In the genomic region with DNA sequence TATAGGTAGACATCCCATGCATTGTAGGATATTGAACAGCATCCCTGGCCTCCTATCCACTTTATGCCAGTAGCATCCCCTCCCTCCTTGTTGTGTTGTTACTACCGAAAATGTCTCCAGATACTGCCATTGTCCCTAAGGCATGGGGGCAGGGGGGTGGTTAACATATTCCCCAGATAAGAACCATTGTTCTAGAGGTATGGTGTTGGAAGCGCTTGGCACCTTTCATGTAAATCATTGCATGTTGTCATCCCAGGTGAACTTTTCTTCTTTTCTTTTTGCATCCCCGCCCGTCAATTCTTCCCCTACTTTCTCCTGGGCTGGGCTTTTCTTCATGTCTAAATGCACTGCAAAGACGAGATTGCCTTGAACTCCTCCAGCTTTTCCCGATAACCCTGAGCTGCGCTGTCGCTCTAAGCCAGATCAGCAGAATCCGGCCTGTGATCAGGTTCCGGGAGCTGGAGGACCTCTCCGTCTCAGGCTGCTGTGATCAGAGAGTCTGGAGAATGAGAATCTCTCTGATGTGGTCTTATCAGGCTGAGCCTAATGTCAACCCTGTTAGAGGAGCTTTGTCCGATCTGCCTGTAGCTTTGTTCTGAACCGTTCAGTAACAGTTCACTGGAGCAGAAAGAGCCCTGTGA, we compare ENCODE assay signal across 28 cellular contexts.
"Had no signal": no experiment of that assay in that cellular context is flagged by ENCODE, and none has a peak within 500 bp of the region (broad histone marks: within the 10 kb centered on the region; RNA-seq: fewer than 3 reads in every experiment).

No MANE protein-coding gene starts in this region.

- H3K9me3 Mint-ChIP-seq: mesothelial cell of epicardium had no signal

- H3K27ac ChIP-seq: breast epithelium, epithelial cell of prostate, esophagus squamous epithelium, neutrophil, right lobe of liver, thoracic aorta had no signal

- H3K4me3 ChIP-seq: breast epithelium, esophagus squamous epithelium, right lobe of liver, thoracic aorta had no signal

- H3K27me3 ChIP-seq: breast epithelium, esophagus squamous epithelium, neutrophil, right lobe of liver had no signal

- H3K36me3 ChIP-seq: breast epithelium, esophagus squamous epithelium, neutrophil, right lobe of liver, thoracic aorta had no signal

- FAIRE-seq: astrocyte, colon, endometrium, frontal cortex, urothelium cell line had no signal

- H3K4me1 ChIP-seq: breast epithelium, esophagus squamous epithelium, right lobe of liver had no signal

- H3K9me3 ChIP-seq: esophagus squamous epithelium, neutrophil, right lobe of liver, thoracic aorta had no signal

- H3K36me3 Mint-ChIP-seq: activated naive CD4-positive, alpha-beta T cell treated with anti-CD3 and anti-CD28 coated beads, Interleukin-2, amount 10 ng/mL, durations not matched to agents 7 days and 5 days; activated naive CD8-positive, alpha-beta T cell treated with anti-CD3 and anti-CD28 coated beads, Interleukin-2, amount 10 ng/mL, durations not matched to agents 7 days and 5 days; mesothelial cell of epicardium; stimulated activated effector memory CD8-positive, alpha-beta T cell treated with anti-CD3 and anti-CD28 coated beads, Interleukin-12 subunit alpha, Interleukin-12 subunit beta, amount 100 ng/mL, for 72 hours had no signal

- H3K4me3 Mint-ChIP-seq: activated naive CD4-positive, alpha-beta T cell treated with anti-CD3 and anti-CD28 coated beads, Interleukin-2, amount 10 ng/mL, durations not matched to agents 7 days and 5 days; activated naive CD8-positive, alpha-beta T cell treated with anti-CD3 and anti-CD28 coated beads, Interleukin-2, amount 10 ng/mL, durations not matched to agents 7 days and 5 days; activated T-helper 1 cell treated with anti-CD3 and anti-CD28 coated beads, Interleukin-12 subunit alpha, Interleukin-12 subunit beta, Interleukin-2, Interleukin-4 antibody, amounts not matched to agents 30 ng/mL and 10 ng/mL and 1 ng/mL, durations not matched to agents 14 hours and 24 hours and 36 hours; central memory CD8-positive, alpha-beta T cell; mesothelial cell of epicardium; naive thymus-derived CD4-positive, alpha-beta T cell; stimulated activated effector memory CD8-positive, alpha-beta T cell treated with anti-CD3 and anti-CD28 coated beads, Interleukin-12 subunit alpha, Interleukin-12 subunit beta, amount 100 ng/mL, for 72 hours; stimulated activated naive CD8-positive, alpha-beta T cell treated with anti-CD3 and anti-CD28 coated beads, Interleukin-15, Interleukin-2, amounts not matched to agents 100 ng/mL and 50 ng/mL, for 24 hours had no signal

- DNase-seq: activated CD4-positive, alpha-beta T cell treated with anti-CD3 and anti-CD28 coated beads for 4 hours; activated CD4-positive, alpha-beta T cell treated with anti-CD3 and anti-CD28 coated beads, Interleukin-2, amount 50 U/mL, for 4 hours; activated gamma-delta T cell; activated naive CD4-positive, alpha-beta T cell treated with anti-CD3 and anti-CD28 coated beads, Interleukin-2, amount 10 ng/mL, durations not matched to agents 7 days and 5 days; activated naive CD8-positive, alpha-beta T cell treated with anti-CD3 and anti-CD28 coated beads, Interleukin-2, amount 10 ng/mL, durations not matched to agents 7 days and 5 days; dermis blood vessel endothelial cell; effector CD4-positive, alpha-beta T cell; esophagus squamous epithelium; mammary epithelial cell; naive thymus-derived CD4-positive, alpha-beta T cell; right lobe of liver; stimulated activated CD4-positive, alpha-beta T cell treated with anti-CD3 and anti-CD28 coated beads, Interleukin-12 subunit alpha, Interleukin-12 subunit beta, amount 100 ng/mL, for 4 hours; stimulated activated CD4-positive, alpha-beta T cell treated with anti-CD3 and anti-CD28 coated beads, Interleukin-4, amount 100 ng/mL, for 24 hours; trophoblast cell had no signal

- H3K27ac Mint-ChIP-seq: activated naive CD4-positive, alpha-beta T cell treated with anti-CD3 and anti-CD28 coated beads, Interleukin-2, amount 10 ng/mL, durations not matched to agents 7 days and 5 days; activated naive CD8-positive, alpha-beta T cell treated with anti-CD3 and anti-CD28 coated beads, Interleukin-2, amount 10 ng/mL, durations not matched to agents 7 days and 5 days; activated T-helper 1 cell treated with anti-CD3 and anti-CD28 coated beads, Interleukin-12 subunit alpha, Interleukin-12 subunit beta, Interleukin-2, Interleukin-4 antibody, amounts not matched to agents 30 ng/mL and 10 ng/mL and 1 ng/mL, durations not matched to agents 14 hours and 24 hours and 36 hours; mesothelial cell of epicardium; naive thymus-derived CD4-positive, alpha-beta T cell; stimulated activated effector memory CD8-positive, alpha-beta T cell treated with anti-CD3 and anti-CD28 coated beads, Interleukin-12 subunit alpha, Interleukin-12 subunit beta, amount 100 ng/mL, for 72 hours; stimulated activated naive CD8-positive, alpha-beta T cell treated with anti-CD3 and anti-CD28 coated beads, Interleukin-15, Interleukin-2, amounts not matched to agents 100 ng/mL and 50 ng/mL, for 24 hours had no signal

- H3K27me3 Mint-ChIP-seq: activated naive CD4-positive, alpha-beta T cell treated with anti-CD3 and anti-CD28 coated beads, Interleukin-2, amount 10 ng/mL, durations not matched to agents 7 days and 5 days; activated naive CD8-positive, alpha-beta T cell treated with anti-CD3 and anti-CD28 coated beads, Interleukin-2, amount 10 ng/mL, durations not matched to agents 7 days and 5 days; central memory CD8-positive, alpha-beta T cell; naive thymus-derived CD4-positive, alpha-beta T cell; stimulated activated naive CD8-positive, alpha-beta T cell treated with anti-CD3 and anti-CD28 coated beads, Interleukin-15, Interleukin-2, amounts not matched to agents 100 ng/mL and 50 ng/mL, for 24 hours had no signal

- ATAC-seq: naive thymus-derived CD4-positive, alpha-beta T cell; right lobe of liver; stimulated activated effector memory CD8-positive, alpha-beta T cell treated with anti-CD3 and anti-CD28 coated beads, Interleukin-12 subunit alpha, Interleukin-12 subunit beta, amount 100 ng/mL, for 72 hours had no signal

- H3K4me1 Mint-ChIP-seq: activated naive CD4-positive, alpha-beta T cell treated with anti-CD3 and anti-CD28 coated beads, Interleukin-2, amount 10 ng/mL, durations not matched to agents 7 days and 5 days; activated naive CD8-positive, alpha-beta T cell treated with anti-CD3 and anti-CD28 coated beads, Interleukin-2, amount 10 ng/mL, durations not matched to agents 7 days and 5 days; central memory CD8-positive, alpha-beta T cell; naive thymus-derived CD4-positive, alpha-beta T cell; stimulated activated effector memory CD8-positive, alpha-beta T cell treated with anti-CD3 and anti-CD28 coated beads, Interleukin-12 subunit alpha, Interleukin-12 subunit beta, amount 100 ng/mL, for 72 hours had no signal
